ENCODE assay signal across 23 cellular contexts in the genomic region with DNA sequence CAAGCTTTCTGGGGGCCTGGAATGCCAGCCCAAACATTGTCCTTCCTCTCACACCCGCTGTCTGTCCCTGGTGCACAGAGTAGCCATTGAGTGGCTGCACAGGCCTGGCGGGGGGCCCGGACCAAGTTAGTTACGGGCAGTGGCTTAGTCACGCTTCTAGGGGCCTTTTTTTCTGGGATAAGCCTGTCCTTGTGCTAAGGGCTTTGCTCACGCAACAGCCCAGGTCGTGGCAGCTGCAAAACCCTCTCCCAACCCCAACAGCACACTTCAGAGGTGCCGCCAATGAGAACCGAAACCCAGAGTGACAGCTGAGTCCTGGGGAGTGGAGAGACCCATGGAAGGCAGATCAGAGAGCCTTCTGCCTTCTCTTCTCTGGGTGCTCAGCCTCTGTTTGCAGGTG. TPM values are rescaled to one million over a fixed set of nuclear protein-coding genes. Genes with fewer than 3 reads are reported as not detected.
DNase-seq lines count a peak whose midpoint lies in the region; TF ChIP-seq lines count a peak whose summit lies in the region.
"Had no signal": no experiment of that assay in that cellular context is flagged by ENCODE, and none has a peak within 500 bp of the region (broad histone marks: within the 10 kb centered on the region; RNA-seq: fewer than 3 reads in every experiment).

No MANE protein-coding gene starts in this region.

- H3K79me2 ChIP-seq in smooth muscle cell (ENCODE audit: low read depth) = no peaks in the 10 kb centered on the region

- no peaks in the 10 kb centered on the region for H3F3A ChIP-seq in smooth muscle cell (ENCODE audit: low read depth)

- H3K4me1 ChIP-seq in smooth muscle cell (ENCODE audit: low read depth) (peaks cover 26% of the 10 kb centered on the region), stomach (no peaks in the 10 kb centered on the region)

- WGBS in smooth muscle cell (ENCODE audit: low lambda C conversion rate) = 85% methylated on average over 9 of the region's 9 CpGs
- WGBS in stomach, 5 donors = 84 to 95% (median 88%) methylated on average over 9 of the region's 9 CpGs

- H3K4me3 ChIP-seq in smooth muscle cell (no peak overlapping the region), stomach (no peak overlapping the region)

- H3K27ac ChIP-seq in smooth muscle cell (ENCODE audit: low read depth) = no peak overlapping the region
- no peak overlapping the region for H3K27ac ChIP-seq in stomach
- H3K27ac ChIP-seq: brain microvascular endothelial cell, epithelial cell of prostate had no signal

- intact Hi-C loops in stomach (cut with DNase I; ENCODE audit: low total_unique reads) = no loop called here

- peaks cover 15% of the 10 kb centered on the region for H3K27me3 ChIP-seq in smooth muscle cell (ENCODE audit: low read depth)
- H3K27me3 ChIP-seq in stomach = peaks cover 0 to 14% (median 0%) of the 10 kb centered on the region in 3 donors
- H3K27me3 ChIP-seq: brain microvascular endothelial cell had no signal

- H3K9ac ChIP-seq in smooth muscle cell (ENCODE audit: low read depth) = no peak overlapping the region

- TF ChIP-seq CTCF in smooth muscle cell (IDR thresholded peaks at IDR 0.05; ENCODE audit: borderline replicate concordance, insufficient read depth, poor library complexity, severe bottlenecking) (no peak), stomach (IDR thresholded peaks at IDR 0.05) (no peak)

- no peak overlapping the region for H2AFZ ChIP-seq in smooth muscle cell (ENCODE audit: low read depth)

- H4K20me1 ChIP-seq in smooth muscle cell (ENCODE audit: low read depth) = no peaks in the 10 kb centered on the region

- TF ChIP-seq EP300 in stomach (IDR thresholded peaks at IDR 0.05) = no peak

- TF ChIP-seq POLR2A in stomach (IDR thresholded peaks at IDR 0.05) = no peak

- DNase-seq in MV-4-11 (lab: John Stamatoyannopoulos, UW) (peak; percentile 74), anterior cingulate cortex (lab: John Stamatoyannopoulos, UW) (peak in 46 of 58 donors; percentile 5 to 80 (median 44)), globus pallidus (ENCODE audit: low spot score) (peak; percentile 84), putamen (ENCODE audit: low spot score) (peak; percentile 58), smooth muscle cell (lab: John Stamatoyannopoulos, UW; ENCODE audit: unreplicated experiment) (no peak), stomach (no peak), NK-92 (lab: John Stamatoyannopoulos, UW; ENCODE audit: unreplicated experiment) (no peak), DMS 273 treated with DMSO at 0.1 percent for 48 hours (lab: John Stamatoyannopoulos, UW) (no peak)
- DNase-seq: activated naive CD4-positive, alpha-beta T cell treated with anti-CD3 and anti-CD28 coated beads, Interleukin-2, amount 10 ng/mL, durations not matched to agents 7 days and 5 days; activated T-cell treated with anti-CD3 and anti-CD28 coated beads, Interleukin-2, amount 50 U/mL, for 48 hours; brain microvascular endothelial cell; Calu3; EL; KBM-7; kidney glomerular epithelial cell; mesendoderm; NCI-H1092; NCI-H2081 treated with DMSO at 0.1 percent for 48 hours; NCI-H69; stimulated activated CD4-positive, alpha-beta T cell treated with anti-CD3 and anti-CD28 coated beads, Interleukin-15, amount 100 ng/mL, for 24 hours; stimulated activated naive CD4-positive, alpha-beta T cell; trophoblast cell had no signal

- H3K4me2 ChIP-seq in smooth muscle cell = no peak overlapping the region

- H3K9me3 ChIP-seq in smooth muscle cell (replicated peaks; ENCODE audit: low read depth) (no peaks in the 10 kb centered on the region), stomach (no peaks in the 10 kb centered on the region)

- H3K36me3 ChIP-seq in smooth muscle cell (ENCODE audit: low read depth) = no peaks in the 10 kb centered on the region
- peaks cover 0 to 11% (median 0%) of the 10 kb centered on the region in 4 donors for H3K36me3 ChIP-seq in stomach
- H3K36me3 ChIP-seq: brain microvascular endothelial cell had no signal

RNA-seq across cellular contexts. Expression of a gene that starts 9.0 kb away (rescaled TPM):
- 0.18 TPM in 1 of 2 replicates, not detected in the other for total RNA-seq in smooth muscle cell
- polyA plus RNA-seq in smooth muscle cell = 0.18 TPM in 1 of 2 replicates, not detected in the other
- 10 to 100 TPM in 2 of 5 donors, 1 to 10 TPM in 1, under 1 TPM in 2; 0.58 to 32.7 (median 2.6) TPM for total RNA-seq in stomach
- 1 to 10 TPM in 2 of 3 donors, under 1 TPM in 1; 1.00 to 1.2 (median 1.1) TPM for polyA plus RNA-seq in stomach

Comparison
In these comparisons a context has a peak if more than half of its experiments do, and no peak if none do; other contexts are left out.
1. DNase-seq: peak in MV-4-11 (single experiment), anterior cingulate cortex (46 of 58), globus pallidus (single experiment) and putamen (single experiment); none in smooth muscle cell (single experiment), stomach (single experiment), NK-92 (single experiment) and DMS 273 treated with DMSO at 0.1 percent for 48 hours (single experiment).